22 cellular contexts compared by ENCODE assay signal in genomic region chr20:52295556-52295955, GRCh38.
"Had no signal": no experiment of that assay in that cellular context is flagged by ENCODE, and none has a peak within 500 bp of the region (broad histone marks: within the 10 kb centered on the region; RNA-seq: fewer than 3 reads in every experiment).

No MANE protein-coding gene starts in this region.

- H3K9ac ChIP-seq: parathyroid adenoma had no signal

- DNase-seq: activated B cell treated with CpG ODN at 0.5 μM for 24 hours; activated CD4-positive, alpha-beta T cell treated with anti-CD3 and anti-CD28 coated beads for 4 hours; activated CD4-positive, alpha-beta T cell treated with anti-CD3 and anti-CD28 coated beads, Interleukin-2, amount 50 U/mL, for 48 hours; activated effector memory CD4-positive, alpha-beta T cell treated with anti-CD3 and anti-CD28 coated beads, Interleukin-2, amount 50 U/mL, for 16 hours; activated naive CD4-positive, alpha-beta T cell treated with anti-CD3 and anti-CD28 coated beads, Interleukin-2, amount 50 U/mL, for 16 hours; activated naive CD8-positive, alpha-beta T cell treated with anti-CD3 and anti-CD28 coated beads, Interleukin-2, amount 50 U/mL, for 24 hours; activated T-cell treated with anti-CD3 and anti-CD28 coated beads, Interleukin-2, amount 50 U/mL, for 48 hours; effector CD4-positive, alpha-beta T cell; esophagus squamous epithelium; heart left ventricle; left colon; nephron progenitor cell; right cardiac atrium; stimulated activated CD4-positive, alpha-beta T cell treated with anti-CD3 and anti-CD28 coated beads, Interleukin-12 subunit alpha, Interleukin-12 subunit beta, amount 100 ng/mL, for 4 hours; stimulated activated CD4-positive, alpha-beta T cell treated with anti-CD3 and anti-CD28 coated beads, Interleukin-4, amount 100 ng/mL, for 4 hours; stimulated activated naive CD8-positive, alpha-beta T cell treated with anti-CD3 and anti-CD28 coated beads, Interleukin-15, Interleukin-2, amounts not matched to agents 100 U/mL and 50 U/mL, for 24 hours; thyroid gland had no signal

- ATAC-seq: activated naive CD8-positive, alpha-beta T cell treated with anti-CD3 and anti-CD28 coated beads, Interleukin-2, amount 50 U/mL, for 24 hours; gastroesophageal sphincter; heart left ventricle; left colon; right cardiac atrium; stimulated activated naive CD8-positive, alpha-beta T cell treated with anti-CD3 and anti-CD28 coated beads, Interleukin-15, Interleukin-2, amounts not matched to agents 100 U/mL and 50 U/mL, for 24 hours had no signal

- H3K4me1 Mint-ChIP-seq: activated B cell treated with CpG ODN at 0.5 μM for 24 hours; activated naive CD8-positive, alpha-beta T cell treated with anti-CD3 and anti-CD28 coated beads, Interleukin-2, amount 50 U/mL, for 24 hours; memory B cell had no signal

- H3K9me3 Mint-ChIP-seq: activated B cell treated with CpG ODN at 0.5 μM for 24 hours; dendritic cell treated with granulocyte-macrophage colony-stimulating factor and Interleukin-4, amounts not matched to agents 40 ng/mL and 50 ng/mL, for 4 days had no signal

- H3K36me3 Mint-ChIP-seq: memory B cell had no signal

- H3K36me3 ChIP-seq: esophagus squamous epithelium, gastroesophageal sphincter, heart left ventricle, thyroid gland had no signal

- H2AFZ ChIP-seq: parathyroid adenoma had no signal

- H3K4me3 ChIP-seq: esophagus squamous epithelium, gastroesophageal sphincter, heart left ventricle, thyroid gland had no signal

- H3K27me3 ChIP-seq: thyroid gland had no signal

- H3K4me3 Mint-ChIP-seq: activated B cell treated with CpG ODN at 0.5 μM for 24 hours; activated naive CD8-positive, alpha-beta T cell treated with anti-CD3 and anti-CD28 coated beads, Interleukin-2, amount 50 U/mL, for 24 hours; dendritic cell treated with granulocyte-macrophage colony-stimulating factor and Interleukin-4, amounts not matched to agents 40 ng/mL and 50 ng/mL, for 4 days; memory B cell; nephron progenitor cell; T-helper 1 cell treated with Interleukin-12 subunit alpha and Interleukin-12 subunit beta and Interleukin-4 antibody, amounts not matched to agents 30 μg/mL and 1 μg/mL, for 36 hours had no signal

- H3K27ac ChIP-seq: esophagus squamous epithelium, gastroesophageal sphincter, heart left ventricle, parathyroid adenoma, thyroid gland had no signal

- H3K4me1 ChIP-seq: esophagus squamous epithelium, gastroesophageal sphincter, heart left ventricle, parathyroid adenoma, thyroid gland had no signal

- H3K27ac Mint-ChIP-seq: activated B cell treated with CpG ODN at 0.5 μM for 24 hours; activated naive CD8-positive, alpha-beta T cell treated with anti-CD3 and anti-CD28 coated beads, Interleukin-2, amount 50 U/mL, for 24 hours; dendritic cell treated with granulocyte-macrophage colony-stimulating factor and Interleukin-4, amounts not matched to agents 40 ng/mL and 50 ng/mL, for 4 days; memory B cell; nephron progenitor cell; T-helper 1 cell treated with Interleukin-12 subunit alpha and Interleukin-12 subunit beta and Interleukin-4 antibody, amounts not matched to agents 30 μg/mL and 1 μg/mL, for 36 hours had no signal

- H3K9me3 ChIP-seq: esophagus squamous epithelium, thyroid gland had no signal
